9 cellular contexts compared by ENCODE assay signal in genomic region chr2:55718165-55719008, GRCh38. TPM values are rescaled to one million over a fixed set of nuclear protein-coding genes. Genes with fewer than 3 reads are reported as not detected.
DNase-seq lines count a peak whose midpoint lies in the region; ATAC-seq, FAIRE-seq and TF ChIP-seq lines count a peak whose summit lies in the region.
"Had no signal": no experiment of that assay in that cellular context is flagged by ENCODE, and none has a peak within 500 bp of the region (broad histone marks: within the 10 kb centered on the region; RNA-seq: fewer than 3 reads in every experiment).

No MANE protein-coding gene starts in this region.

- TF ChIP-seq CTCF in OCI-LY1 (IDR thresholded peaks at IDR 0.05; ENCODE audit: low read length) (peak; percentile 85), hepatocyte (IDR thresholded peaks at IDR 0.05; ENCODE audit: poor library complexity) (peak; percentile 90), smooth muscle cell (IDR thresholded peaks at IDR 0.05; ENCODE audit: borderline replicate concordance, insufficient read depth, poor library complexity, severe bottlenecking) (peak; percentile 90)

- no peaks in the 10 kb centered on the region for H3K27me3 ChIP-seq in BLaER1
- no peaks in the 10 kb centered on the region for H3K27me3 ChIP-seq in OCI-LY1 (ENCODE audit: insufficient read depth, low read length)
- no peaks in the 10 kb centered on the region for H3K27me3 ChIP-seq in hepatocyte
- H3K27me3 ChIP-seq in smooth muscle cell (ENCODE audit: low read depth), result no peaks in the 10 kb centered on the region

- H3F3A ChIP-seq in OCI-LY1 (ENCODE audit: insufficient read depth, low read length) (no peaks in the 10 kb centered on the region), smooth muscle cell (ENCODE audit: low read depth) (no peaks in the 10 kb centered on the region)

- H2AFZ ChIP-seq in OCI-LY1 (ENCODE audit: low read length), result no peak overlapping the region
- H2AFZ ChIP-seq in hepatocyte, result no peak overlapping the region
- H2AFZ ChIP-seq in smooth muscle cell (ENCODE audit: low read depth), result no peak overlapping the region

- H4K20me1 ChIP-seq in BLaER1, result no peaks in the 10 kb centered on the region
- H4K20me1 ChIP-seq in OCI-LY1 (ENCODE audit: insufficient read depth, low read length), result no peaks in the 10 kb centered on the region
- H4K20me1 ChIP-seq in hepatocyte (ENCODE audit: insufficient read depth, poor library complexity, severe bottlenecking), result no peaks in the 10 kb centered on the region
- H4K20me1 ChIP-seq in smooth muscle cell (ENCODE audit: low read depth), result no peaks in the 10 kb centered on the region

- no peaks in the 10 kb centered on the region for H3K79me2 ChIP-seq in OCI-LY1 (ENCODE audit: insufficient read depth, low read length)
- no peaks in the 10 kb centered on the region for H3K79me2 ChIP-seq in hepatocyte
- H3K79me2 ChIP-seq in smooth muscle cell (ENCODE audit: low read depth), result no peaks in the 10 kb centered on the region

- H3K4me1 ChIP-seq in BLaER1 (peaks cover 15% of the 10 kb centered on the region; the same call in 1 of the 2 replicates), OCI-LY1 (ENCODE audit: insufficient read depth, low read length, severe bottlenecking) (no peaks in the 10 kb centered on the region), hepatocyte (ENCODE audit: insufficient read depth) (peaks cover 12% of the 10 kb centered on the region), smooth muscle cell (ENCODE audit: low read depth) (no peaks in the 10 kb centered on the region)

- DNase-seq in HTR-8/SVneo (ENCODE audit: insufficient read length, low spot score) (peak; percentile 69), amniotic epithelial cell (ENCODE audit: low read depth) (peak; percentile 73), hepatocyte (ENCODE audit: low spot score) (peak; percentile 92), smooth muscle cell (lab: John Stamatoyannopoulos, UW; ENCODE audit: unreplicated experiment) (no peak)

- H3K27ac ChIP-seq in BLaER1, result 0 out of 2 replicates have a peak overlapping the region, but pooled peaks have one; percentile 23
- H3K27ac ChIP-seq in OCI-LY1 (ENCODE audit: low read depth, low read length, poor library complexity, severe bottlenecking), result no peak overlapping the region
- no peak overlapping the region for H3K27ac ChIP-seq in hepatocyte
- H3K27ac ChIP-seq in smooth muscle cell (ENCODE audit: low read depth), result no peak overlapping the region

- no peak overlapping the region for H3K4me3 ChIP-seq in BLaER1
- H3K4me3 ChIP-seq in OCI-LY1 (ENCODE audit: low read depth, low read length, poor library complexity, severe bottlenecking), result no peak overlapping the region
- no peak overlapping the region for H3K4me3 ChIP-seq in hepatocyte
- no peak overlapping the region for H3K4me3 ChIP-seq in smooth muscle cell

- WGBS in hepatocyte (ENCODE audit: low lambda C conversion rate, missing lambda C conversion rate), result 23% methylated on average over 11 of the region's 11 CpGs
- 23% methylated on average over 11 of the region's 11 CpGs for WGBS in smooth muscle cell (ENCODE audit: low lambda C conversion rate)

- H3K36me3 ChIP-seq in BLaER1, result no peaks in the 10 kb centered on the region
- H3K36me3 ChIP-seq in OCI-LY1 (ENCODE audit: insufficient read depth, low read length), result no peaks in the 10 kb centered on the region
- no peaks in the 10 kb centered on the region for H3K36me3 ChIP-seq in hepatocyte (replicated peaks; ENCODE audit: insufficient read depth, low read depth)
- no peaks in the 10 kb centered on the region for H3K36me3 ChIP-seq in smooth muscle cell (ENCODE audit: low read depth)

- FAIRE-seq in HTR-8/SVneo (lab: Jason Lieb, UNC), result no peak

- H3K4me2 ChIP-seq in BLaER1 (peak overlapping the region; percentile 13; the same call in 1 of the 2 replicates), OCI-LY1 (ENCODE audit: low read length) (no peak overlapping the region), hepatocyte (no peak overlapping the region), smooth muscle cell (no peak overlapping the region)

- H3K9ac ChIP-seq in BLaER1, result no peak overlapping the region
- no peak overlapping the region for H3K9ac ChIP-seq in OCI-LY1 (ENCODE audit: low read length)
- no peak overlapping the region for H3K9ac ChIP-seq in smooth muscle cell (ENCODE audit: low read depth)

- H3K9me3 ChIP-seq in BLaER1 (no peaks in the 10 kb centered on the region), OCI-LY1 (ENCODE audit: low read length) (no peaks in the 10 kb centered on the region), hepatocyte (ENCODE audit: low read depth) (no peaks in the 10 kb centered on the region), smooth muscle cell (replicated peaks; ENCODE audit: low read depth) (no peaks in the 10 kb centered on the region)

- H3K9me2 ChIP-seq in OCI-LY1 (ENCODE audit: low read depth, low read length), result no peaks in the 10 kb centered on the region
- no peaks in the 10 kb centered on the region for H3K9me2 ChIP-seq in hepatocyte (replicated peaks; ENCODE audit: insufficient read depth)

- ATAC-seq in GM18519 (IDR thresholded peaks at IDR 0.05; ENCODE audit: low FRiP score, unreplicated experiment) (peak; percentile 54), HG02938 (IDR thresholded peaks at IDR 0.05; ENCODE audit: unreplicated experiment) (no peak)
- ATAC-seq: T-helper 17 cell had no signal

RNA-seq across cellular contexts. Expression of gene PNPT1, which starts 24.7 kb away (rescaled TPM):
- total RNA-seq in hepatocyte (23.7 and 27.9 TPM in 2 replicates), smooth muscle cell (11.8 and 16.9 TPM in 2 replicates)
- polyA plus RNA-seq in hepatocyte (15.6 and 17.1 TPM in 2 replicates), smooth muscle cell (7.9 and 10.0 TPM in 2 replicates)
